2 cellular contexts compared by ENCODE assay signal in genomic region chr3:55858727-55859126, GRCh38.
TF ChIP-seq lines count a peak whose summit lies in the region.

No MANE protein-coding gene starts in this region.

TF ChIP-seq in SK-N-SH treated with all-trans-retinoic acid at 6 μM for 48 hours, 23 proteins besides CTCF, POLR2A, EP300 and RAD21 (continued from another document):
- TF ChIP-seq PATZ1 (CRISPR knock-in tag; IDR thresholded peaks at IDR 0.05; ENCODE audit: borderline replicate concordance) (no peak), ZNF8 (CRISPR knock-in tag; IDR thresholded peaks at IDR 0.05) (no peak), TOX (CRISPR knock-in tag; IDR thresholded peaks at IDR 0.05; ENCODE audit: borderline replicate concordance) (no peak), BACH2 (CRISPR knock-in tag; IDR thresholded peaks at IDR 0.05; ENCODE audit: borderline replicate concordance) (no peak), GLIS3 (CRISPR knock-in tag; IDR thresholded peaks at IDR 0.05) (no peak)

TF ChIP-seq in SK-N-SH, 30 proteins besides CTCF, POLR2A, EP300 and RAD21 (continued from another document):
- no peak for TF ChIP-seq PBX3 (IDR thresholded peaks at IDR 0.05)
- no peak for TF ChIP-seq NRF1 (IDR thresholded peaks at IDR 0.05; ENCODE audit: low read depth, low read length)
- TF ChIP-seq SIN3A (IDR thresholded peaks at IDR 0.05; ENCODE audit: borderline replicate concordance, low read depth, low read length): no peak
- TF ChIP-seq TEAD4 (IDR thresholded peaks at IDR 0.05; ENCODE audit: borderline replicate concordance, insufficient read depth): no peak
- TF ChIP-seq, protein P1, sequence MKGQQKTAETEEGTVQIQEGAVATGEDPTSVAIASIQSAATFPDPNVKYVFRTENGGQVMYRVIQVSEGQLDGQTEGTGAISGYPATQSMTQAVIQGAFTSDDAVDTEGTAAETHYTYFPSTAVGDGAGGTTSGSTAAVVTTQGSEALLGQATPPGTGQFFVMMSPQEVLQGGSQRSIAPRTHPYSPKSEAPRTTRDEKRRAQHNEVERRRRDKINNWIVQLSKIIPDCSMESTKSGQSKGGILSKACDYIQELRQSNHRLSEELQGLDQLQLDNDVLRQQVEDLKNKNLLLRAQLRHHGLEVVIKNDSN (IDR thresholded peaks at IDR 0.05; ENCODE audit: borderline replicate concordance, low read depth): no peak
- no peak for TF ChIP-seq RCOR1 (IDR thresholded peaks at IDR 0.05; ENCODE audit: low read length)
- TF ChIP-seq, protein P2, sequence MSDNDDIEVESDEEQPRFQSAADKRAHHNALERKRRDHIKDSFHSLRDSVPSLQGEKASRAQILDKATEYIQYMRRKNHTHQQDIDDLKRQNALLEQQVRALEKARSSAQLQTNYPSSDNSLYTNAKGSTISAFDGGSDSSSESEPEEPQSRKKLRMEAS (IDR thresholded peaks at IDR 0.05; ENCODE audit: low read depth): no peak
- TF ChIP-seq NFIC (IDR thresholded peaks at IDR 0.05; ENCODE audit: borderline replicate concordance): no peak
- TF ChIP-seq YY1 (IDR thresholded peaks at IDR 0.05; ENCODE audit: low read depth): no peak
- TF ChIP-seq RFX5 (IDR thresholded peaks at IDR 0.05; ENCODE audit: low read length): no peak
- TF ChIP-seq EZH2phosphoT487 (IDR thresholded peaks at IDR 0.05; ENCODE audit: borderline replicate concordance, low read depth): no peak
- TF ChIP-seq, protein P3, sequence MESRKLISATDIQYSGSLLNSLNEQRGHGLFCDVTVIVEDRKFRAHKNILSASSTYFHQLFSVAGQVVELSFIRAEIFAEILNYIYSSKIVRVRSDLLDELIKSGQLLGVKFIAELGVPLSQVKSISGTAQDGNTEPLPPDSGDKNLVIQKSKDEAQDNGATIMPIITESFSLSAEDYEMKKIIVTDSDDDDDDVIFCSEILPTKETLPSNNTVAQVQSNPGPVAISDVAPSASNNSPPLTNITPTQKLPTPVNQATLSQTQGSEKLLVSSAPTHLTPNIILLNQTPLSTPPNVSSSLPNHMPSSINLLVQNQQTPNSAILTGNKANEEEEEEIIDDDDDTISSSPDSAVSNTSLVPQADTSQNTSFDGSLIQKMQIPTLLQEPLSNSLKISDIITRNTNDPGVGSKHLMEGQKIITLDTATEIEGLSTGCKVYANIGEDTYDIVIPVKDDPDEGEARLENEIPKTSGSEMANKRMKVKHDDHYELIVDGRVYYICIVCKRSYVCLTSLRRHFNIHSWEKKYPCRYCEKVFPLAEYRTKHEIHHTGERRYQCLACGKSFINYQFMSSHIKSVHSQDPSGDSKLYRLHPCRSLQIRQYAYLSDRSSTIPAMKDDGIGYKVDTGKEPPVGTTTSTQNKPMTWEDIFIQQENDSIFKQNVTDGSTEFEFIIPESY (IDR thresholded peaks at IDR 0.05; ENCODE audit: borderline replicate concordance, low read depth): no peak
- TF ChIP-seq GATA2 (CRISPR knock-in tag; IDR thresholded peaks at IDR 0.05): no peak
- TF ChIP-seq SMC3 (IDR thresholded peaks at IDR 0.05; ENCODE audit: low read depth, low read length): no peak
